In genomic region chr22:36153756-36154155, GRCh38 we compare ENCODE assay signal across 12 cellular contexts. TPM values are rescaled to one million over a fixed set of nuclear protein-coding genes. Genes with fewer than 3 reads are reported as not detected.
DNase-seq lines count a peak whose midpoint lies in the region; ATAC-seq and TF ChIP-seq lines count a peak whose summit lies in the region.
"Had no signal": no experiment of that assay in that cellular context is flagged by ENCODE, and none has a peak within 500 bp of the region (broad histone marks: within the 10 kb centered on the region; RNA-seq: fewer than 3 reads in every experiment).

No MANE protein-coding gene starts in this region.

- H3K9me3 ChIP-seq in heart right ventricle (no peaks in the 10 kb centered on the region), ascending aorta (no peaks in the 10 kb centered on the region), transverse colon (no peaks in the 10 kb centered on the region)
- H3K9me3 ChIP-seq in naive thymus-derived CD4-positive, alpha-beta T cell (ENCODE audit: control insufficient read depth in 2 of 3, low read length in 3 of 3): no peaks in the 10 kb centered on the region

- in situ Hi-C loops in transverse colon (cut with MboI; ENCODE audit: low pct_ligation_motif_present in 1 of 4, low pct_unique_long_range_greater_than_20kb in 1 of 4, low sequenced_read_pairs in 3 of 4) (no loop called here), brain microvascular endothelial cell (cut with HindIII; ENCODE audit: low pct_ligation_motif_present, low sequenced_read_pairs) (loop anchor here (25.0 kb wide), 1 partner anchor 109 kb away; the partner anchor contains the start of gene APOL1)

- H3K27ac Mint-ChIP-seq in naive thymus-derived CD4-positive, alpha-beta T cell: peak overlapping the region in 8 of 9 donors; percentile 96 to 99 (median 98)

- H3K9me3 Mint-ChIP-seq in naive thymus-derived CD4-positive, alpha-beta T cell: peaks cover 0 to 8% (median 3%) of the 10 kb centered on the region in 11 donors

- H3K4me3 Mint-ChIP-seq in naive thymus-derived CD4-positive, alpha-beta T cell: peak overlapping the region in 9 of 10 donors; percentile 41 to 98 (median 79)

- no peak for TF ChIP-seq POLR2A in transverse colon (IDR thresholded peaks at IDR 0.05)

- POLR2A ChIA-PET in naive thymus-derived CD4-positive, alpha-beta T cell (lab: Charles Lee): interaction anchor here (2.6 kb wide), 1 partner anchor 10 kb away, joined by 12 read pairs; no protein-coding TSS in a partner anchor

- no peaks in the 10 kb centered on the region for H3K27me3 Mint-ChIP-seq in naive thymus-derived CD4-positive, alpha-beta T cell

- H3K4me3 ChIP-seq in heart right ventricle: no peak overlapping the region
- no peak overlapping the region for H3K4me3 ChIP-seq in ascending aorta
- H3K4me3 ChIP-seq in naive thymus-derived CD4-positive, alpha-beta T cell (ENCODE audit: low read length): no peak overlapping the region
- no peak overlapping the region for H3K4me3 ChIP-seq in transverse colon
- H3K4me3 ChIP-seq in brain microvascular endothelial cell (ENCODE audit: low read depth, low read length): no peak overlapping the region

- peak overlapping the region in 9 of 10 donors; percentile 18 to 95 (median 93) for H3K27ac ChIP-seq in heart right ventricle
- H3K27ac ChIP-seq in ascending aorta: peak overlapping the region; percentile 94
- peak overlapping the region; percentile 96 for H3K27ac ChIP-seq in naive thymus-derived CD4-positive, alpha-beta T cell (ENCODE audit: low read depth, low read length)
- peak overlapping the region in 3 of 4 donors; percentile 89 to 95 (median 91) for H3K27ac ChIP-seq in transverse colon
- H3K27ac ChIP-seq in brain microvascular endothelial cell: no peak overlapping the region

- WGBS in heart right ventricle, 2 donors: 66 to 76% methylated on average over 6 of the region's 6 CpGs
- WGBS in transverse colon (ENCODE audit: low coverage in 1 of 2), 2 donors: 56 to 70% methylated on average over 4 to 6 of the region's 6 CpGs

- no peaks in the 10 kb centered on the region for H3K27me3 ChIP-seq in heart right ventricle
- no peaks in the 10 kb centered on the region for H3K27me3 ChIP-seq in ascending aorta
- H3K27me3 ChIP-seq in naive thymus-derived CD4-positive, alpha-beta T cell (ENCODE audit: control insufficient read depth in 2 of 2, insufficient read depth in 2 of 2, low read length in 2 of 2): no peaks in the 10 kb centered on the region
- H3K27me3 ChIP-seq in transverse colon: no peaks in the 10 kb centered on the region
- H3K27me3 ChIP-seq in brain microvascular endothelial cell (replicated peaks): no peaks in the 10 kb centered on the region

- H3K36me3 Mint-ChIP-seq in naive thymus-derived CD4-positive, alpha-beta T cell: peaks cover 13 to 73% (median 40%) of the 10 kb centered on the region in 5 donors

- DNase-seq in heart right ventricle: no peak
- no peak for DNase-seq in left ventricle myocardium superior
- no peak for DNase-seq in ascending aorta (ENCODE audit: low spot score in 2 of 2)
- no peak for DNase-seq in naive thymus-derived CD4-positive, alpha-beta T cell
- DNase-seq in transverse colon: no peak
- no peak for DNase-seq in brain microvascular endothelial cell
- DNase-seq: activated CD4-positive, alpha-beta T cell treated with anti-CD3 and anti-CD28 coated beads, Interleukin-2, amount 50 U/mL, for 1 hour; HCEC 1CT; NCI-H1694 treated with DMSO at 0.1 percent for 48 hours; NCI-H748 treated with DMSO at 0.1 percent for 48 hours had no signal

- intact Hi-C loops in heart right ventricle (cut with DNase I) (loop anchor here in 1 of 10 donors (10.0 kb wide), 1 partner anchor 331 kb away; the partner anchor contains the start of gene TXN2), left ventricle myocardium superior (cut with micrococcal nuclease) (no loop called here), ascending aorta (cut with DNase I) (loop anchor here (10.0 kb wide), 2 partner anchors 231 to 331 kb away; partner anchors contain the start of genes MYH9 and TXN2), transverse colon (cut with DNase I; ENCODE audit: low total_unique reads) (no loop called here)
- intact Hi-C loops in naive thymus-derived CD4-positive, alpha-beta T cell (cut with micrococcal nuclease): no loop called here

- CTCF ChIA-PET in naive thymus-derived CD4-positive, alpha-beta T cell (lab: Charles Lee): no interaction called here

- H3K36me3 ChIP-seq in heart right ventricle (peaks cover 0 to 34% (median 5%) of the 10 kb centered on the region in 9 donors), ascending aorta (peaks cover 0 to under 1% of the 10 kb centered on the region in 2 donors), transverse colon (no peaks in the 10 kb centered on the region), brain microvascular endothelial cell (replicated peaks) (no peaks in the 10 kb centered on the region)
- peaks cover 5 to 18% (median 13%) of the 10 kb centered on the region in 3 experiments for H3K36me3 ChIP-seq in naive thymus-derived CD4-positive, alpha-beta T cell (ENCODE audit: control insufficient read depth in 2 of 3, insufficient read depth in 3 of 3, low read length in 3 of 3)

- no peak for ATAC-seq in heart right ventricle
- ATAC-seq in left ventricle myocardium superior: no peak
- no peak for ATAC-seq in naive thymus-derived CD4-positive, alpha-beta T cell
- ATAC-seq in GM21390 (IDR thresholded peaks at IDR 0.05; ENCODE audit: unreplicated experiment): no peak
- no peak for ATAC-seq in HG02623 (IDR thresholded peaks at IDR 0.05; ENCODE audit: unreplicated experiment)

- H3K4me1 ChIP-seq in heart right ventricle (peaks cover 15 to 99% (median 86%) of the 10 kb centered on the region in 9 donors), ascending aorta (peaks cover 17 to 49% of the 10 kb centered on the region in 2 donors), transverse colon (peaks cover 25 to 73% (median 35%) of the 10 kb centered on the region in 4 donors)
- H3K4me1 ChIP-seq in naive thymus-derived CD4-positive, alpha-beta T cell (ENCODE audit: control insufficient read depth in 2 of 2, insufficient read depth in 2 of 2, low read length in 2 of 2): peaks cover 63 to 76% of the 10 kb centered on the region in 2 donors

- TF ChIP-seq EP300 in transverse colon (IDR thresholded peaks at IDR 0.05; ENCODE audit: low read depth): no peak

- TF ChIP-seq CTCF in heart right ventricle (IDR thresholded peaks at IDR 0.05): no peak
- TF ChIP-seq CTCF in ascending aorta (IDR thresholded peaks at IDR 0.05): no peak
- no peak for TF ChIP-seq CTCF in transverse colon (IDR thresholded peaks at IDR 0.05)
- no peak for TF ChIP-seq CTCF in brain microvascular endothelial cell (IDR thresholded peaks at IDR 0.05; ENCODE audit: low read depth, low read length, missing control alignments)

- H3K4me1 Mint-ChIP-seq in naive thymus-derived CD4-positive, alpha-beta T cell: peaks cover 70 to 96% (median 86%) of the 10 kb centered on the region in 7 donors

RNA-seq across cellular contexts. Expression of gene APOL3, which starts 6.8 kb away (rescaled TPM):
- total RNA-seq in heart right ventricle (10 to 100 TPM; 17.1 to 65.9 (median 24.6) TPM), left ventricle myocardium superior (29.5 TPM), ascending aorta (47.3 TPM), transverse colon (10 to 100 TPM in 3 of 4 donors, 1 to 10 TPM in 1; 8.7 to 53.9 (median 19.4) TPM)
- 10 to 100 TPM; 24.0 to 37.3 TPM for polyA plus RNA-seq in heart right ventricle
- total RNA-seq in naive thymus-derived CD4-positive, alpha-beta T cell: 100 to 1,000 TPM; 121 to 212 (median 175) TPM
- 10 to 100 TPM; 56.9 to 83.9 TPM for polyA plus RNA-seq in naive thymus-derived CD4-positive, alpha-beta T cell

RNA-seq across cellular contexts. Expression of gene APOL4, which starts 47.9 kb away (rescaled TPM):
- total RNA-seq in heart right ventricle (10 to 100 TPM in 2 of 10 donors, 1 to 10 TPM in 7, not detected in 1; 1.6 to 22.6 (median 4.9) TPM), left ventricle myocardium superior (3.8 TPM), ascending aorta (not detected), transverse colon (1 to 10 TPM in 2 of 4 donors, under 1 TPM in 1, not detected in 1; 0.16 to 9.0 (median 1.8) TPM)
- polyA plus RNA-seq in heart right ventricle: 1 to 10 TPM; 3.6 to 4.2 TPM
- 1 to 10 TPM in 1 of 5 experiments, not detected in 4; 1.2 TPM for total RNA-seq in naive thymus-derived CD4-positive, alpha-beta T cell
- polyA plus RNA-seq in naive thymus-derived CD4-positive, alpha-beta T cell: not detected
